ENCODE assay signal across 2 cellular contexts in the genomic region with DNA sequence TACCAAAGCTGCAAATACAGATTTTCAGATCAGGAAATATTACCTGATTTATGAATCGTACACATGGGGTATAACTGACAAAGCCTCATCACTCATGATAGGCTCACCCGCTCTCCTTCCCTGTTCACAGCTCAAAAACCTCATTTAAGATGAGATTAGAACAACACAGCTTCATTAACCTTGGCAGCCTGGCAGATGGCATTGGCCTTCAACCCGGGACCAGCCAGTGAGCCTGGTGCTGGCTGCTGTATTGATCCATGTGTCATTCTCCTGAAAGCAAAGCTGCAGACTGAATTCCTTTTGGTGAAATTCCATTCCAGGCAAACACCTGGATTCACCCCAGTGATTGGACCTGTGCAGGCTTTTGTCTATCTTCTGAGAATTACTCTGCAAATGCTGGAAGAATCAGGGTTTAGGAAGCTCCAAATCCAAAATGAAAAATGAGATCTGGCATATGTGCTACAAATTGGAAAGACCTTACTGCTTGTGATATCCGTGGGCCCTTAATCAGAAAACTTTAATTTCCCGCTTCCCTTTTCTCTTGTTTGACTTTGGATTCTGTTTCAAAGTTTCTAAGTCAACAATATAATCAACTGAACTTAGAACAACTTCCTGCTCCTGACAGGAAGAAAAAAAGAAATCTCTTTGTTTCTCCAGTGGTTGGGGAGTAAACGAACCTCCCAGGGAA.
TF ChIP-seq lines count a peak whose summit lies in the region.

No MANE protein-coding gene starts in this region.

TF ChIP-seq in IMR-90, 13 proteins besides CTCF, POLR2A, EP300 and RAD21:
- TF ChIP-seq RCOR1 (IDR thresholded peaks at IDR 0.05; ENCODE audit: insufficient replicate concordance, low read length) (no peak), FOS (IDR thresholded peaks at IDR 0.05; ENCODE audit: low read depth, low read length) (no peak), CHD1 (IDR thresholded peaks at IDR 0.05; ENCODE audit: low read depth, low read length) (no peak), RFX5 (IDR thresholded peaks at IDR 0.05; ENCODE audit: low read depth, low read length) (no peak), MXI1 (IDR thresholded peaks at IDR 0.05; ENCODE audit: borderline replicate concordance, low read depth, low read length) (no peak), BHLHE40 (IDR thresholded peaks at IDR 0.05; ENCODE audit: low read depth, low read length) (no peak)
- TF ChIP-seq, protein P1, sequence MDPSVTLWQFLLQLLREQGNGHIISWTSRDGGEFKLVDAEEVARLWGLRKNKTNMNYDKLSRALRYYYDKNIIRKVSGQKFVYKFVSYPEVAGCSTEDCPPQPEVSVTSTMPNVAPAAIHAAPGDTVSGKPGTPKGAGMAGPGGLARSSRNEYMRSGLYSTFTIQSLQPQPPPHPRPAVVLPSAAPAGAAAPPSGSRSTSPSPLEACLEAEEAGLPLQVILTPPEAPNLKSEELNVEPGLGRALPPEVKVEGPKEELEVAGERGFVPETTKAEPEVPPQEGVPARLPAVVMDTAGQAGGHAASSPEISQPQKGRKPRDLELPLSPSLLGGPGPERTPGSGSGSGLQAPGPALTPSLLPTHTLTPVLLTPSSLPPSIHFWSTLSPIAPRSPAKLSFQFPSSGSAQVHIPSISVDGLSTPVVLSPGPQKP (IDR thresholded peaks at IDR 0.05; ENCODE audit: borderline replicate concordance, low read depth, low read length), result no peak

TF ChIP-seq in H1, 55 proteins besides CTCF, POLR2A, EP300 and RAD21:
- TF ChIP-seq, protein P2, sequence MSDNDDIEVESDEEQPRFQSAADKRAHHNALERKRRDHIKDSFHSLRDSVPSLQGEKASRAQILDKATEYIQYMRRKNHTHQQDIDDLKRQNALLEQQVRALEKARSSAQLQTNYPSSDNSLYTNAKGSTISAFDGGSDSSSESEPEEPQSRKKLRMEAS (IDR thresholded peaks at IDR 0.05), result no peak
- TF ChIP-seq ASH2L (IDR thresholded peaks at IDR 0.05; ENCODE audit: low read length), result no peak
- no peak for TF ChIP-seq SP2 (IDR thresholded peaks at IDR 0.05; ENCODE audit: low read length)
- no peak for TF ChIP-seq CBX8 (IDR thresholded peaks at IDR 0.05; ENCODE audit: borderline replicate concordance, low read depth, low read length)
